Comparison of ENCODE assay signal across 1 cellular context in genomic region chr3:51902361-51902760, GRCh38.
TF ChIP-seq lines count a peak whose summit lies in the region.
"Not testable (repeated sequence)": the region's sequence is repeated elsewhere in the genome, so short reads cannot be mapped to it uniquely, and the experiment has no call there.

No MANE protein-coding gene starts in this region.

TF ChIP-seq in K562, 482 proteins besides CTCF, POLR2A, EP300 and RAD21:
- peak; percentile 38; the same call in 1 of the 2 replicates for TF ChIP-seq ATF3 (IDR thresholded peaks at IDR 0.05)
- not testable (repeated sequence) for TF ChIP-seq ATF3 (CRISPR knock-in tag; conservative IDR thresholded peaks at IDR 0.05)
